ENCODE assay signal across 1 cellular context in the genomic region with DNA sequence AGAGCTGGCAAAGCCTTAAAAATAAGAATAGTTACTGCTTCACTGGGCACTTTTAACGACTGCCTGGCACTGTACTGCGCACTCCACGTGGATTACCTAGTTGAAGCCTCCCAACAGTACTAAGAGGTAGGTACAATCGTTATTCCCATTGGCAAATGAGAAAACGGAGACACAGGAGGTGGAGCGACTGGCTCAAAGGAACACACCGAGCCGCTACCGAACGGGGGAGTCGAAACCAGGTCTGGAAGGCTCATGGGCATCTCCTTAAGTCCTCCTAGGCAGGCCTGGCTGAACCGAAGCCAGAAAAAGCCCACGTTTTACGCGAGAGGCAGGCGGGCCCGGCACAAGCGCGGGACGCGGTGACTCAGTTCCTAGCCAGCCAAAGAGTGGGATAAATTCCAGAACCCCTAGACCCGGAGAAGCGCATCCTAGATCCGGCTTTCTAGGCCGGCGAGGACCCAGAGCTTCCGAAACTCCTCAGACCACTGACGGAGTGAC.
TF ChIP-seq lines count a peak whose summit lies in the region.

No MANE protein-coding gene starts in this region.

TF ChIP-seq in HepG2, 621 proteins besides CTCF, POLR2A, EP300 and RAD21 (continued from another document and continues in another):
- TF ChIP-seq ZNF556 (CRISPR knock-in tag; IDR thresholded peaks at IDR 0.05; ENCODE audit: borderline replicate concordance) (0 out of 2 replicates have a peak, but pooled peaks have one; percentile 12), POLR2AphosphoS5 (IDR thresholded peaks at IDR 0.05; ENCODE audit: low read depth, low read length) (no peak), ZBTB38 (CRISPR knock-in tag; IDR thresholded peaks at IDR 0.05) (peak; percentile 7; the same call in 1 of the 2 replicates), FOXK1 (CRISPR knock-in tag; IDR thresholded peaks at IDR 0.05; ENCODE audit: borderline replicate concordance, low read depth) (peak; percentile 21; the same call in 1 of the 2 replicates), ZNF274 (CRISPR knock-in tag; IDR thresholded peaks at IDR 0.05) (peak; percentile 14; the same call in 1 of the 2 replicates), POLR2G (IDR thresholded peaks at IDR 0.05; ENCODE audit: low read depth, low read length) (no peak), HMGXB3 (CRISPR knock-in tag; IDR thresholded peaks at IDR 0.05; ENCODE audit: borderline replicate concordance) (peak; percentile 69; the same call in 1 of the 2 replicates), HMGXB4 (CRISPR knock-in tag; IDR thresholded peaks at IDR 0.05; ENCODE audit: borderline replicate concordance in 1 of 2, low read depth in 1 of 2) (0 out of 4 replicates have a peak, but pooled peaks of 1 of the 2 experiments have one; percentile 40), FOSL2 (CRISPR knock-in tag; IDR thresholded peaks at IDR 0.05) (peak; percentile 2; the same call in 1 of the 2 replicates), PHF8 (CRISPR knock-in tag; IDR thresholded peaks at IDR 0.05) (no peak), MXI1 (IDR thresholded peaks at IDR 0.05; ENCODE audit: borderline replicate concordance, low read depth, low read length) (peak; percentile 38; the same call in 1 of the 3 replicates), ZNF225 (CRISPR knock-in tag; IDR thresholded peaks at IDR 0.05) (0 out of 2 replicates have a peak, but pooled peaks have one; percentile 8), ZNF629 (CRISPR knock-in tag; conservative IDR thresholded peaks at IDR 0.05) (0 out of 2 replicates have a peak, but pooled peaks have one; percentile 4), TBX2 (CRISPR knock-in tag; IDR thresholded peaks at IDR 0.05; ENCODE audit: borderline replicate concordance) (no peak), ISX (CRISPR knock-in tag; conservative IDR thresholded peaks at IDR 0.05) (peak; percentile 72; the same call in 1 of the 2 replicates), FOXP1 (IDR thresholded peaks at IDR 0.05) (no peak), FOXP1 (CRISPR knock-in tag; IDR thresholded peaks at IDR 0.05) (no peak), ZNF318 (CRISPR knock-in tag; IDR thresholded peaks at IDR 0.05) (peak; percentile 76; the same call in 1 of the 2 replicates), ZBTB3 (CRISPR knock-in tag; IDR thresholded peaks at IDR 0.05; ENCODE audit: borderline replicate concordance, low read depth) (no peak)
- TF ChIP-seq, protein P1, sequence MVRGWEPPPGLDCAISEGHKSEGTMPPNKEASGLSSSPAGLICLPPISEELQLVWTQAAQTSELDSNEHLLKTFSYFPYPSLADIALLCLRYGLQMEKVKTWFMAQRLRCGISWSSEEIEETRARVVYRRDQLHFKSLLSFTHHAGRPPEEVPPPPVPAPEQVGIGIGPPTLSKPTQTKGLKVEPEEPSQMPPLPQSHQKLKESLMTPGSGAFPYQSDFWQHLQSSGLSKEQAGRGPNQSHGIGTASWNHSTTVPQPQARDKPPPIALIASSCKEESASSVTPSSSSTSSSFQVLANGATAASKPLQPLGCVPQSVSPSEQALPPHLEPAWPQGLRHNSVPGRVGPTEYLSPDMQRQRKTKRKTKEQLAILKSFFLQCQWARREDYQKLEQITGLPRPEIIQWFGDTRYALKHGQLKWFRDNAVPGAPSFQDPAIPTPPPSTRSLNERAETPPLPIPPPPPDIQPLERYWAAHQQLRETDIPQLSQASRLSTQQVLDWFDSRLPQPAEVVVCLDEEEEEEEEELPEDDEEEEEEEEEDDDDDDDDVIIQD (CRISPR knock-in tag; IDR thresholded peaks at IDR 0.05; ENCODE audit: low read depth): no peak
- TF ChIP-seq, protein P2, sequence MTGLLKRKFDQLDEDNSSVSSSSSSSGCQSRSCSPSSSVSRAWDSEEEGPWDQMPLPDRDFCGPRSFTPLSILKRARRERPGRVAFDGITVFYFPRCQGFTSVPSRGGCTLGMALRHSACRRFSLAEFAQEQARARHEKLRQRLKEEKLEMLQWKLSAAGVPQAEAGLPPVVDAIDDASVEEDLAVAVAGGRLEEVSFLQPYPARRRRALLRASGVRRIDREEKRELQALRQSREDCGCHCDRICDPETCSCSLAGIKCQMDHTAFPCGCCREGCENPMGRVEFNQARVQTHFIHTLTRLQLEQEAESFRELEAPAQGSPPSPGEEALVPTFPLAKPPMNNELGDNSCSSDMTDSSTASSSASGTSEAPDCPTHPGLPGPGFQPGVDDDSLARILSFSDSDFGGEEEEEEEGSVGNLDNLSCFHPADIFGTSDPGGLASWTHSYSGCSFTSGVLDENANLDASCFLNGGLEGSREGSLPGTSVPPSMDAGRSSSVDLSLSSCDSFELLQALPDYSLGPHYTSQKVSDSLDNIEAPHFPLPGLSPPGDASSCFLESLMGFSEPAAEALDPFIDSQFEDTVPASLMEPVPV (CRISPR knock-in tag; IDR thresholded peaks at IDR 0.05): 0 out of 2 replicates have a peak, but pooled peaks have one; percentile 6
- TF ChIP-seq, protein P3, sequence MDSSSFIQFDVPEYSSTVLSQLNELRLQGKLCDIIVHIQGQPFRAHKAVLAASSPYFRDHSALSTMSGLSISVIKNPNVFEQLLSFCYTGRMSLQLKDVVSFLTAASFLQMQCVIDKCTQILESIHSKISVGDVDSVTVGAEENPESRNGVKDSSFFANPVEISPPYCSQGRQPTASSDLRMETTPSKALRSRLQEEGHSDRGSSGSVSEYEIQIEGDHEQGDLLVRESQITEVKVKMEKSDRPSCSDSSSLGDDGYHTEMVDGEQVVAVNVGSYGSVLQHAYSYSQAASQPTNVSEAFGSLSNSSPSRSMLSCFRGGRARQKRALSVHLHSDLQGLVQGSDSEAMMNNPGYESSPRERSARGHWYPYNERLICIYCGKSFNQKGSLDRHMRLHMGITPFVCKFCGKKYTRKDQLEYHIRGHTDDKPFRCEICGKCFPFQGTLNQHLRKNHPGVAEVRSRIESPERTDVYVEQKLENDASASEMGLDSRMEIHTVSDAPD (CRISPR knock-in tag; IDR thresholded peaks at IDR 0.05): no peak
- TF ChIP-seq, protein P4, sequence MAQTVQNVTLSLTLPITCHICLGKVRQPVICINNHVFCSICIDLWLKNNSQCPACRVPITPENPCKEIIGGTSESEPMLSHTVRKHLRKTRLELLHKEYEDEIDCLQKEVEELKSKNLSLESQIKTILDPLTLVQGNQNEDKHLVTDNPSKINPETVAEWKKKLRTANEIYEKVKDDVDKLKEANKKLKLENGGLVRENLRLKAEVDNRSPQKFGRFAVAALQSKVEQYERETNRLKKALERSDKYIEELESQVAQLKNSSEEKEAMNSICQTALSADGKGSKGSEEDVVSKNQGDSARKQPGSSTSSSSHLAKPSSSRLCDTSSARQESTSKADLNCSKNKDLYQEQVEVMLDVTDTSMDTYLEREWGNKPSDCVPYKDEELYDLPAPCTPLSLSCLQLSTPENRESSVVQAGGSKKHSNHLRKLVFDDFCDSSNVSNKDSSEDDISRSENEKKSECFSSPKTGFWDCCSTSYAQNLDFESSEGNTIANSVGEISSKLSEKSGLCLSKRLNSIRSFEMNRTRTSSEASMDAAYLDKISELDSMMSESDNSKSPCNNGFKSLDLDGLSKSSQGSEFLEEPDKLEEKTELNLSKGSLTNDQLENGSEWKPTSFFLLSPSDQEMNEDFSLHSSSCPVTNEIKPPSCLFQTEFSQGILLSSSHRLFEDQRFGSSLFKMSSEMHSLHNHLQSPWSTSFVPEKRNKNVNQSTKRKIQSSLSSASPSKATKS (CRISPR knock-in tag; IDR thresholded peaks at IDR 0.05): peak; percentile 41; the same call in 1 of the 2 replicates
